8 cellular contexts compared by ENCODE assay signal in genomic region chr22:28741200-28741757, GRCh38. TPM values are rescaled to one million over a fixed set of nuclear protein-coding genes. Genes with fewer than 3 reads are reported as not detected.
A peak's percentile ranks its signal among the peaks of the same experiment; 100 is the strongest.
DNase-seq lines count a peak whose midpoint lies in the region; ATAC-seq, FAIRE-seq and TF ChIP-seq lines count a peak whose summit lies in the region.

No MANE protein-coding gene starts in this region.

- peak overlapping the region; percentile 83 for H3K27ac Mint-ChIP-seq in activated CD4-positive, alpha-beta T cell treated with anti-CD3 and anti-CD28 coated beads for 36 hours
- peak overlapping the region; percentile 97 for H3K27ac Mint-ChIP-seq in WTC11

- no peaks in the 10 kb centered on the region for H3K27me3 Mint-ChIP-seq in activated CD4-positive, alpha-beta T cell treated with anti-CD3 and anti-CD28 coated beads for 36 hours
- H3K27me3 Mint-ChIP-seq in WTC11 (ENCODE audit: low read depth): no peaks in the 10 kb centered on the region

- peaks cover 26% of the 10 kb centered on the region for H3K36me3 ChIP-seq in iPS-20b (ENCODE audit: insufficient read depth, low read depth, low read length)

- ATAC-seq in activated CD4-positive, alpha-beta T cell treated with anti-CD3 and anti-CD28 coated beads for 36 hours: no peak
- no peak for ATAC-seq in WTC11

- H3K4me3 Mint-ChIP-seq in activated CD4-positive, alpha-beta T cell treated with anti-CD3 and anti-CD28 coated beads for 36 hours: peak overlapping the region; percentile 81
- H3K4me3 Mint-ChIP-seq in WTC11: peak overlapping the region; percentile 87

- POLR2A ChIA-PET in activated CD4-positive, alpha-beta T cell treated with anti-CD3 and anti-CD28 coated beads for 36 hours (lab: Charles Lee): interaction anchor here (1.2 to 1.8 kb wide), 2 partner anchors 31 to 59 kb away, joined by 3 to 13 read pairs; partner anchors contain the start of genes CCDC117 and XBP1
- POLR2A ChIA-PET in WTC11 (lab: Charles Lee): interaction anchor here (0.6 to 1.4 kb wide), 3 partner anchors 20 to 59 kb away, joined by 3 to 8 read pairs (median 6); partner anchors contain the start of genes CCDC117 and XBP1

- no peak for FAIRE-seq in frontal cortex (lab: Jason Lieb, UNC)

- peak overlapping the region; percentile 62 for H3K27ac ChIP-seq in iPS-20b (ENCODE audit: low read length)
- H3K27ac ChIP-seq in substantia nigra (ENCODE audit: low read depth, low read length, poor library complexity, severe bottlenecking): peak overlapping the region; percentile 91

- H3K9ac ChIP-seq in iPS-20b (ENCODE audit: low read depth, low read length): peak overlapping the region; percentile 91; the same call in 1 of the 2 replicates

- H3K27me3 ChIP-seq in iPS-20b (ENCODE audit: insufficient read depth, low read length): no peaks in the 10 kb centered on the region

- H3K9me3 Mint-ChIP-seq in activated CD4-positive, alpha-beta T cell treated with anti-CD3 and anti-CD28 coated beads for 36 hours (ENCODE audit: low read depth): no peaks in the 10 kb centered on the region
- no peaks in the 10 kb centered on the region for H3K9me3 Mint-ChIP-seq in WTC11

- H3K4me3 ChIP-seq in iPS-20b (ENCODE audit: low read length): peak overlapping the region; percentile 89

- H3K9me3 ChIP-seq in iPS-20b (ENCODE audit: insufficient read depth, low read depth, low read length): no peaks in the 10 kb centered on the region

- no peak for TF ChIP-seq CTCF in WTC11 (IDR thresholded peaks at IDR 0.05)

- intact Hi-C loops in activated CD4-positive, alpha-beta T cell treated with anti-CD3 and anti-CD28 coated beads for 36 hours (cut with DNase I, micrococcal nuclease): loop anchor here in 1 of 2 experiments (1.0 to 5.0 kb wide), 4 partner anchors 527 to 1026 kb away; partner anchors contain the start of genes AP1B1, EWSR1, PITPNB and UQCR10

- no peak for DNase-seq in activated CD4-positive, alpha-beta T cell treated with anti-CD3 and anti-CD28 coated beads for 36 hours
- DNase-seq in activated CD4-positive, alpha-beta T cell treated with anti-CD3 and anti-CD28 coated beads, Interleukin-2, amount 50 U/mL, for 1 hour: no peak
- DNase-seq in WTC11 (ENCODE audit: low spot score) (no peak), substantia nigra (lab: John Stamatoyannopoulos, UW) (no peak), kidney glomerular epithelial cell (lab: John Stamatoyannopoulos, UW) (no peak), HCEC 1CT (no peak), frontal cortex (ENCODE audit: low spot score in 2 of 2) (no peak)

- peaks cover 10% of the 10 kb centered on the region; the same call in 1 of the 2 replicates for H3K4me1 ChIP-seq in iPS-20b (ENCODE audit: insufficient read depth, low read length)

- H3K4me1 Mint-ChIP-seq in activated CD4-positive, alpha-beta T cell treated with anti-CD3 and anti-CD28 coated beads for 36 hours: peaks cover 32% of the 10 kb centered on the region
- peaks cover 56% of the 10 kb centered on the region for H3K4me1 Mint-ChIP-seq in WTC11

- H3K36me3 Mint-ChIP-seq in activated CD4-positive, alpha-beta T cell treated with anti-CD3 and anti-CD28 coated beads for 36 hours (ENCODE audit: low read depth): peaks cover 24% of the 10 kb centered on the region
- H3K36me3 Mint-ChIP-seq in WTC11: peaks cover 27% of the 10 kb centered on the region

- CTCF ChIA-PET in activated CD4-positive, alpha-beta T cell treated with anti-CD3 and anti-CD28 coated beads for 36 hours (lab: Charles Lee): interaction anchor here (0.9 to 1.3 kb wide), 4 partner anchors 32 to 300 kb away, joined by 3 to 5 read pairs (median 4); partner anchors contain the start of gene CCDC117
- CTCF ChIA-PET in WTC11 (lab: Charles Lee): interaction anchor here (0.6 to 1.2 kb wide), 3 partner anchors 31 to 141 kb away, joined by 3 to 5 read pairs (median 4); partner anchors contain the start of gene CCDC117

TF ChIP-seq in WTC11, 78 proteins besides CTCF, POLR2A, EP300 and RAD21:
- TF ChIP-seq CBFB (CRISPR knock-in tag; IDR thresholded peaks at IDR 0.05; ENCODE audit: low read depth): no peak
- TF ChIP-seq NFE2L1 (CRISPR knock-in tag; IDR thresholded peaks at IDR 0.05): peak; percentile 22; the same call in 1 of the 2 replicates

RNA-seq across cellular contexts. Expression of gene CHEK2, which starts 0.3 kb away (rescaled TPM):
- total RNA-seq in activated CD4-positive, alpha-beta T cell treated with anti-CD3 and anti-CD28 coated beads for 36 hours: 10 to 100 TPM; 37.5 to 41.3 TPM
- total RNA-seq in WTC11 (2021) (120 to 126 TPM (median 124 TPM) in 3 replicates), frontal cortex (4.1 TPM)

RNA-seq across cellular contexts. Expression of gene HSCB, which starts 0.6 kb away (rescaled TPM):
- total RNA-seq in activated CD4-positive, alpha-beta T cell treated with anti-CD3 and anti-CD28 coated beads for 36 hours: 10 to 100 TPM; 16.5 to 18.5 TPM
- total RNA-seq in WTC11 (2021) (17.1 to 19.2 TPM (median 17.1 TPM) in 3 replicates), frontal cortex (6.9 TPM)

RNA-seq across cellular contexts. Expression of gene CCDC117, which starts 31.2 kb away (rescaled TPM):
- total RNA-seq in activated CD4-positive, alpha-beta T cell treated with anti-CD3 and anti-CD28 coated beads for 36 hours: 10 to 100 TPM; 36.1 to 36.8 TPM
- 39.0 to 47.4 TPM (median 46.9 TPM) in 3 replicates for total RNA-seq in WTC11 (2021)
- 27.3 TPM for total RNA-seq in frontal cortex

RNA-seq across cellular contexts. Expression of gene XBP1, which starts 59.1 kb away (rescaled TPM):
- total RNA-seq in activated CD4-positive, alpha-beta T cell treated with anti-CD3 and anti-CD28 coated beads for 36 hours: 100 to 1,000 TPM in 1 of 2 experiments, 10 to 100 TPM in 1; 88.8 to 101 TPM
- total RNA-seq in WTC11 (2021) (104 to 127 TPM (median 107 TPM) in 3 replicates), frontal cortex (45.2 TPM)
